In genomic region chr16:68643847-68644246, GRCh38 we compare ENCODE assay signal across 13 cellular contexts. TPM values are rescaled to one million over a fixed set of nuclear protein-coding genes. Genes with fewer than 3 reads are reported as not detected.
DNase-seq lines count a peak whose midpoint lies in the region; ATAC-seq and TF ChIP-seq lines count a peak whose summit lies in the region.
"Had no signal": no experiment of that assay in that cellular context is flagged by ENCODE, and none has a peak within 500 bp of the region (broad histone marks: within the 10 kb centered on the region; RNA-seq: fewer than 3 reads in every experiment).

No MANE protein-coding gene starts in this region.

- H3K27ac ChIP-seq in iPS-20b (ENCODE audit: low read length), result no peak overlapping the region
- H3K27ac ChIP-seq in spleen, result peak overlapping the region in 6 of 8 donors; percentile 61 to 81 (median 78)
- H3K27ac ChIP-seq in osteoblast (ENCODE audit: low read depth, low read length), result no peak overlapping the region
- H3K27ac ChIP-seq: gastrocnemius medialis had no signal

- H3K27ac Mint-ChIP-seq in WTC11, result 0 out of 2 replicates have a peak overlapping the region, but pooled peaks have one; percentile 42
- H3K27ac Mint-ChIP-seq: activated CD8-positive, alpha-beta memory T cell treated with anti-CD3 and anti-CD28 coated beads, Interleukin-2, amount 10 ng/mL, durations not matched to agents 7 days and 5 days had no signal

- no peak overlapping the region for H3K4me2 ChIP-seq in osteoblast (ENCODE audit: insufficient read depth, low read length)

- no peak for TF ChIP-seq CTCF in WTC11 (IDR thresholded peaks at IDR 0.05)
- no peak for TF ChIP-seq CTCF in spleen (IDR thresholded peaks at IDR 0.05 in 8 of 11, conservative IDR thresholded peaks at IDR 0.05 in 3 of 11)
- TF ChIP-seq CTCF in osteoblast (IDR thresholded peaks at IDR 0.05; ENCODE audit: extremely low read depth, low read depth, low read length), result no peak

- H3K4me1 ChIP-seq in iPS-20b (ENCODE audit: insufficient read depth, low read length) (peaks cover 28% of the 10 kb centered on the region), spleen (peaks cover 4 to 38% (median 28%) of the 10 kb centered on the region in 6 donors), osteoblast (ENCODE audit: insufficient read depth, low read length) (peaks cover 8% of the 10 kb centered on the region)
- H3K4me1 ChIP-seq: gastrocnemius medialis had no signal

- no peaks in the 10 kb centered on the region for H3K9me3 Mint-ChIP-seq in activated T-cell treated with anti-CD3 and anti-CD28 coated beads, Interleukin-2, amount 50 U/mL, for 4 hours
- H3K9me3 Mint-ChIP-seq in WTC11, result no peaks in the 10 kb centered on the region

- H3K36me3 Mint-ChIP-seq in activated T-cell treated with anti-CD3 and anti-CD28 coated beads, Interleukin-2, amount 50 U/mL, for 4 hours (ENCODE audit: insufficient read depth), result no peaks in the 10 kb centered on the region
- H3K36me3 Mint-ChIP-seq in WTC11, result no peaks in the 10 kb centered on the region

- H3K9me3 ChIP-seq in iPS-20b (ENCODE audit: insufficient read depth, low read depth, low read length) (no peaks in the 10 kb centered on the region), spleen (no peaks in the 10 kb centered on the region), osteoblast (ENCODE audit: low read depth, low read length) (no peaks in the 10 kb centered on the region)
- H3K9me3 ChIP-seq: gastrocnemius medialis had no signal

- 23 to 38% (median 29%) methylated on average over 10 of the region's 10 CpGs for WGBS in spleen, 5 donors

- H3K27me3 Mint-ChIP-seq in activated T-cell treated with anti-CD3 and anti-CD28 coated beads, Interleukin-2, amount 50 U/mL, for 4 hours (ENCODE audit: low read depth), result peaks cover 56% of the 10 kb centered on the region
- peaks cover 25% of the 10 kb centered on the region for H3K27me3 Mint-ChIP-seq in WTC11 (ENCODE audit: low read depth)

- CTCF ChIA-PET in WTC11 (lab: Charles Lee), result interaction anchor here (1.3 to 5.6 kb wide), 4 partner anchors 38 to 123 kb away, joined by 3 to 61 read pairs (median 12); no protein-coding TSS in a partner anchor

- no peaks in the 10 kb centered on the region for H4K20me1 ChIP-seq in osteoblast (ENCODE audit: insufficient read depth, low read length)

- no peaks in the 10 kb centered on the region for H3K79me2 ChIP-seq in osteoblast (ENCODE audit: insufficient read depth, low read length)

- H3K9ac ChIP-seq in iPS-20b (ENCODE audit: low read depth, low read length), result peak overlapping the region; percentile 33; the same call in 1 of the 2 replicates

- peaks cover 46% of the 10 kb centered on the region for H3K27me3 ChIP-seq in iPS-20b (ENCODE audit: insufficient read depth, low read length)
- peaks cover 0 to 81% (median 63%) of the 10 kb centered on the region in 7 donors for H3K27me3 ChIP-seq in spleen (replicated peaks in 1 of 7)
- peaks cover 60% of the 10 kb centered on the region for H3K27me3 ChIP-seq in osteoblast (ENCODE audit: insufficient read depth, low read length)

- H2AFZ ChIP-seq in osteoblast (ENCODE audit: low read length), result no peak overlapping the region

- POLR2A ChIA-PET in WTC11 (lab: Charles Lee), result interaction anchor here (0.5 to 1.7 kb wide), 4 partner anchors 8 to 1550 kb away, joined by 3 to 13 read pairs (median 6); no protein-coding TSS in a partner anchor

- TF ChIP-seq POLR2A in spleen (IDR thresholded peaks at IDR 0.05), result no peak

- DNase-seq in activated T-cell treated with anti-CD3 and anti-CD28 coated beads, Interleukin-2, amount 50 U/mL, for 4 hours, result no peak
- DNase-seq in activated T-cell treated with anti-CD3 and anti-CD28 coated beads for 4 hours (no peak), WTC11 (ENCODE audit: low spot score) (no peak), spleen (no peak), NCI-H2107 (lab: John Stamatoyannopoulos, UW) (no peak), osteoblast (ENCODE audit: insufficient read length, low spot score, missing footprints) (no peak)
- DNase-seq: activated CD8-positive, alpha-beta memory T cell treated with anti-CD3 and anti-CD28 coated beads, Interleukin-2, amount 10 ng/mL, durations not matched to agents 7 days and 5 days; gastrocnemius medialis; GF-D8; NCI-H524 had no signal

- no peak for ATAC-seq in activated T-cell treated with anti-CD3 and anti-CD28 coated beads, Interleukin-2, amount 50 U/mL, for 4 hours
- ATAC-seq in WTC11 (no peak), HG02973 (IDR thresholded peaks at IDR 0.05; ENCODE audit: unreplicated experiment) (no peak)
- ATAC-seq: activated CD8-positive, alpha-beta memory T cell treated with anti-CD3 and anti-CD28 coated beads, Interleukin-2, amount 10 ng/mL, durations not matched to agents 7 days and 5 days; gastrocnemius medialis had no signal

- peak overlapping the region; percentile 14 for H3K4me3 Mint-ChIP-seq in activated T-cell treated with anti-CD3 and anti-CD28 coated beads, Interleukin-2, amount 50 U/mL, for 4 hours
- peak overlapping the region; percentile 89 for H3K4me3 Mint-ChIP-seq in WTC11
- H3K4me3 Mint-ChIP-seq: activated CD8-positive, alpha-beta memory T cell treated with anti-CD3 and anti-CD28 coated beads, Interleukin-2, amount 10 ng/mL, durations not matched to agents 7 days and 5 days had no signal

- intact Hi-C loops in spleen (cut with DNase I; ENCODE audit: low total_unique reads), result no loop called here

- H3K36me3 ChIP-seq in iPS-20b (ENCODE audit: insufficient read depth, low read depth, low read length) (0 out of 2 replicates have a peak, but pooled peaks cover 9% of the 10 kb centered on the region), spleen (no peaks in the 10 kb centered on the region), osteoblast (ENCODE audit: insufficient read depth, low read length) (no peaks in the 10 kb centered on the region)
- H3K36me3 ChIP-seq: gastrocnemius medialis had no signal

- H3K4me1 Mint-ChIP-seq in activated T-cell treated with anti-CD3 and anti-CD28 coated beads, Interleukin-2, amount 50 U/mL, for 4 hours (ENCODE audit: low read depth), result peaks cover 9% of the 10 kb centered on the region
- peaks cover 45% of the 10 kb centered on the region for H3K4me1 Mint-ChIP-seq in WTC11

- H3K4me3 ChIP-seq in iPS-20b (ENCODE audit: low read length), result peak overlapping the region; percentile 70; the same call in 1 of the 2 replicates
- peak overlapping the region in 1 of 8 donors; percentile 68 for H3K4me3 ChIP-seq in spleen
- no peak overlapping the region for H3K4me3 ChIP-seq in osteoblast (ENCODE audit: insufficient read depth, low read length)
- H3K4me3 ChIP-seq: gastrocnemius medialis had no signal

TF ChIP-seq in WTC11, 78 proteins besides CTCF, POLR2A, EP300 and RAD21 (continues in another document):
- TF ChIP-seq GABPB1 (CRISPR knock-in tag; IDR thresholded peaks at IDR 0.05) (no peak), ZNF219 (CRISPR knock-in tag; IDR thresholded peaks at IDR 0.05; ENCODE audit: borderline replicate concordance) (no peak), NFATC4 (CRISPR knock-in tag; IDR thresholded peaks at IDR 0.05) (no peak), ZNF396 (CRISPR knock-in tag; IDR thresholded peaks at IDR 0.05; ENCODE audit: borderline replicate concordance) (no peak), TCF7 (CRISPR knock-in tag; IDR thresholded peaks at IDR 0.05; ENCODE audit: low read depth) (no peak), ZNF232 (CRISPR knock-in tag; IDR thresholded peaks at IDR 0.05) (no peak), E2F5 (CRISPR knock-in tag; IDR thresholded peaks at IDR 0.05) (no peak), SP1 (CRISPR knock-in tag; conservative IDR thresholded peaks at IDR 0.05) (no peak), ZNF138 (CRISPR knock-in tag; conservative IDR thresholded peaks at IDR 0.05) (no peak), GRHL2 (CRISPR knock-in tag; IDR thresholded peaks at IDR 0.05; ENCODE audit: insufficient replicate concordance, severe bottlenecking) (no peak), MLX (CRISPR knock-in tag; IDR thresholded peaks at IDR 0.05) (no peak)

RNA-seq across cellular contexts. Expression of gene CDH3, which starts 1.3 kb away (rescaled TPM):
- total RNA-seq in activated T-cell treated with anti-CD3 and anti-CD28 coated beads, Interleukin-2, amount 50 U/mL, for 4 hours, result under 1 TPM; 0.22 to 0.48 (median 0.34) TPM
- total RNA-seq in WTC11 (2021) (128 to 142 TPM (median 136 TPM) in 3 replicates), spleen (10 to 100 TPM; 13.1 to 47.6 (median 25.3) TPM), osteoblast (0.36 and 0.59 TPM in 2 replicates)
- polyA plus RNA-seq in spleen, result 1 to 10 TPM; 1.5 to 5.9 (median 4.9) TPM
- total RNA-seq: gastrocnemius medialis, LHCN-M2 had no signal

Comparison
In these comparisons a context has a peak if more than half of its experiments do, and no peak if none do; other contexts are left out.
1. H3K27ac ChIP-seq: peak in spleen (6 of 8); none in iPS-20b (single experiment) and osteoblast (single experiment).